Comparison of ENCODE assay signal across 29 cellular contexts in the genomic region with DNA sequence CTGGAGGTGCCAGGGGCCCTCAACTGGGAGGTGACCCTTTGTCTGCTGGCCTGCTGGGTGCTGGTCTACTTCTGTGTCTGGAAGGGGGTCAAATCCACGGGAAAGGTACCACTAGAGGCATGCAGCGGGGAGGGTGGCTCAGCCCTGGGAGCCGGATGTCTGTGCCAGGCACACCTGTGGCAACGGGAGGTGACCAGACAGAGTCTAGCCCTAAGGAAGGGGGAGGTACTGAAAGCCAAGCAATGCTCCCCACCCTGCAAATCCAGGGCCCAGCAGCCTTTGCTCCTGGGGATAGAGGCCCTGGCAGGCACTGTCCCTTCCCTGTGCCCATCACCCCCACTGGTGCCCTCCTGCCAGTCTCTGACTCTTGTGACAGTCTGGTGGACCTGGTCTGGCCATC. TPM values are rescaled to one million over a fixed set of nuclear protein-coding genes. Genes with fewer than 3 reads are reported as not detected.
"Had no signal": no experiment of that assay in that cellular context is flagged by ENCODE, and none has a peak within 500 bp of the region (broad histone marks: within the 10 kb centered on the region; RNA-seq: fewer than 3 reads in every experiment).

No MANE protein-coding gene starts in this region.

- H3K27ac ChIP-seq: SK-N-MC had no signal

- H3K9me3 ChIP-seq: MG63 had no signal

- H3K4me1 Mint-ChIP-seq: activated B cell treated with CpG ODN at 0.5 μM for 24 hours; activated CD4-positive, alpha-beta T cell treated with anti-CD3 and anti-CD28 coated beads, Interleukin-2, amount 10 ng/mL, durations not matched to agents 24 days and 14 days; activated CD8-positive, alpha-beta memory T cell treated with anti-CD3 and anti-CD28 coated beads, Interleukin-2, amount 10 ng/mL, durations not matched to agents 7 days and 5 days; activated naive CD8-positive, alpha-beta T cell treated with anti-CD3 and anti-CD28 coated beads, Interleukin-2, amount 50 U/mL, for 24 hours; central memory CD8-positive, alpha-beta T cell; T-cell had no signal

- H3K9me3 Mint-ChIP-seq: activated B cell treated with CpG ODN at 0.5 μM for 24 hours; activated CD4-positive, alpha-beta T cell treated with anti-CD3 and anti-CD28 coated beads, Interleukin-2, amount 10 ng/mL, durations not matched to agents 24 days and 14 days; activated naive CD4-positive, alpha-beta T cell treated with anti-CD3 and anti-CD28 coated beads, Interleukin-2, amount 50 U/mL, for 72 hours; activated naive CD8-positive, alpha-beta T cell treated with anti-CD3 and anti-CD28 coated beads, Interleukin-2, amount 50 U/mL, for 24 hours; activated T-cell treated with anti-CD3 and anti-CD28 coated beads, Interleukin-2, amount 50 U/mL, for 24 hours; activated T-helper 1 cell treated with anti-CD3 and anti-CD28 coated beads, Interleukin-12 subunit alpha, Interleukin-12 subunit beta, Interleukin-2, Interleukin-4 antibody, amounts not matched to agents 30 ng/mL and 10 ng/mL and 1 ng/mL, durations not matched to agents 14 hours and 24 hours and 36 hours; central memory CD8-positive, alpha-beta T cell; T-cell had no signal

- H3K27me3 ChIP-seq: MG63 had no signal

- H3K27me3 Mint-ChIP-seq: central memory CD8-positive, alpha-beta T cell had no signal

- H3K36me3 ChIP-seq: MG63 had no signal

- H3K36me3 Mint-ChIP-seq: activated CD8-positive, alpha-beta memory T cell treated with anti-CD3 and anti-CD28 coated beads, Interleukin-2, amount 10 ng/mL, durations not matched to agents 7 days and 5 days; activated naive CD4-positive, alpha-beta T cell treated with anti-CD3 and anti-CD28 coated beads, Interleukin-2, amount 50 U/mL, for 72 hours had no signal

- DNase-seq: activated B cell treated with CpG ODN at 0.5 μM for 24 hours; activated CD4-positive, alpha-beta T cell treated with anti-CD3 and anti-CD28 coated beads for 1 hour; activated CD4-positive, alpha-beta T cell treated with anti-CD3 and anti-CD28 coated beads, Interleukin-2, amount 10 ng/mL, durations not matched to agents 24 days and 14 days; activated CD4-positive, alpha-beta T cell treated with anti-CD3 and anti-CD28 coated beads, Interleukin-2, amount 50 U/mL, for 48 hours; activated CD8-positive, alpha-beta memory T cell treated with anti-CD3 and anti-CD28 coated beads, Interleukin-2, amount 10 ng/mL, durations not matched to agents 7 days and 5 days; activated effector memory CD4-positive, alpha-beta T cell treated with Interleukin-2 at 50 U/mL for 16 hours; activated naive CD4-positive, alpha-beta T cell; activated naive CD8-positive, alpha-beta T cell treated with anti-CD3 and anti-CD28 coated beads, Interleukin-2, amount 50 U/mL, for 24 hours; activated T-cell treated with anti-CD3 and anti-CD28 coated beads, Interleukin-2, amount 50 U/mL, for 24 hours; amniotic stem cell; MG63; MV-4-11; NCI-H1092 treated with DMSO at 0.1 percent for 48 hours; NCI-H1436 treated with DMSO at 0.1 percent for 48 hours; NCI-H187; NCI-H2081; NCI-H510A treated with DMSO at 0.1 percent for 48 hours; NCI-H69; T-cell; T-helper 2 cell; T1000 had no signal

- FAIRE-seq: astrocyte, TTC549 had no signal

- H3K27ac Mint-ChIP-seq: activated B cell treated with CpG ODN at 0.5 μM for 24 hours; activated CD4-positive, alpha-beta T cell treated with anti-CD3 and anti-CD28 coated beads, Interleukin-2, amount 10 ng/mL, durations not matched to agents 24 days and 14 days; activated CD8-positive, alpha-beta memory T cell treated with anti-CD3 and anti-CD28 coated beads, Interleukin-2, amount 10 ng/mL, durations not matched to agents 7 days and 5 days; activated naive CD4-positive, alpha-beta T cell treated with anti-CD3 and anti-CD28 coated beads, Interleukin-2, amount 50 U/mL, for 72 hours; activated naive CD8-positive, alpha-beta T cell treated with anti-CD3 and anti-CD28 coated beads, Interleukin-2, amount 50 U/mL, for 24 hours; activated T-cell treated with anti-CD3 and anti-CD28 coated beads, Interleukin-2, amount 50 U/mL, for 24 hours; activated T-helper 1 cell treated with anti-CD3 and anti-CD28 coated beads, Interleukin-12 subunit alpha, Interleukin-12 subunit beta, Interleukin-2, Interleukin-4 antibody, amounts not matched to agents 30 ng/mL and 10 ng/mL and 1 ng/mL, durations not matched to agents 14 hours and 24 hours and 36 hours; T-cell had no signal

- H3K4me3 Mint-ChIP-seq: activated B cell treated with CpG ODN at 0.5 μM for 24 hours; activated CD4-positive, alpha-beta T cell treated with anti-CD3 and anti-CD28 coated beads, Interleukin-2, amount 10 ng/mL, durations not matched to agents 24 days and 14 days; activated CD8-positive, alpha-beta memory T cell treated with anti-CD3 and anti-CD28 coated beads, Interleukin-2, amount 10 ng/mL, durations not matched to agents 7 days and 5 days; activated naive CD8-positive, alpha-beta T cell treated with anti-CD3 and anti-CD28 coated beads, Interleukin-2, amount 50 U/mL, for 24 hours; activated T-cell treated with anti-CD3 and anti-CD28 coated beads, Interleukin-2, amount 50 U/mL, for 24 hours; activated T-helper 1 cell treated with anti-CD3 and anti-CD28 coated beads, Interleukin-12 subunit alpha, Interleukin-12 subunit beta, Interleukin-2, Interleukin-4 antibody, amounts not matched to agents 30 ng/mL and 10 ng/mL and 1 ng/mL, durations not matched to agents 14 hours and 24 hours and 36 hours; central memory CD8-positive, alpha-beta T cell; T-cell had no signal

- ATAC-seq: activated CD8-positive, alpha-beta memory T cell treated with anti-CD3 and anti-CD28 coated beads, Interleukin-2, amount 10 ng/mL, durations not matched to agents 7 days and 5 days; activated naive CD4-positive, alpha-beta T cell treated with anti-CD3 and anti-CD28 coated beads, Interleukin-2, amount 50 U/mL, for 72 hours; activated naive CD8-positive, alpha-beta T cell treated with anti-CD3 and anti-CD28 coated beads, Interleukin-2, amount 50 U/mL, for 24 hours; Right ventricle myocardium inferior; T-cell had no signal

- H3K4me3 ChIP-seq: MG63, SK-N-MC had no signal

RNA-seq across cellular contexts. Expression of a gene that starts 18.4 kb away (rescaled TPM):
- total RNA-seq: activated B cell treated with CpG ODN at 0.5 μM for 24 hours; activated CD8-positive, alpha-beta memory T cell treated with anti-CD3 and anti-CD28 coated beads, Interleukin-2, amount 10 ng/mL, durations not matched to agents 7 days and 5 days; activated T-helper 1 cell treated with anti-CD3 and anti-CD28 coated beads, Interleukin-12 subunit alpha, Interleukin-12 subunit beta, Interleukin-2, Interleukin-4 antibody, amounts not matched to agents 30 ng/mL and 10 ng/mL and 1 ng/mL, durations not matched to agents 14 hours and 24 hours and 36 hours; RPMI7951 had no signal

RNA-seq across cellular contexts. Expression of a gene that starts 45.0 kb away (rescaled TPM):
- total RNA-seq: activated B cell treated with CpG ODN at 0.5 μM for 24 hours, RPMI7951 had no signal
